In genomic region chr15:65304393-65305143, GRCh38 we compare ENCODE assay signal across 1 cellular context.
TF ChIP-seq lines count a peak whose summit lies in the region.

RNU5B-1 (plus strand) TSS chr15:65304677.

TF ChIP-seq in HepG2, 621 proteins besides CTCF, POLR2A, EP300 and RAD21 (continued from another document and continues in another):
- peak; percentile 92; the same call in 1 of the 2 replicates for TF ChIP-seq ZNF816 (CRISPR knock-in tag; IDR thresholded peaks at IDR 0.05; ENCODE audit: borderline replicate concordance)
- TF ChIP-seq DR1 (CRISPR knock-in tag; IDR thresholded peaks at IDR 0.05), result no peak
- TF ChIP-seq KDM5A (IDR thresholded peaks at IDR 0.05; ENCODE audit: borderline replicate concordance, low read length), result 0 out of 2 replicates have a peak, but pooled peaks have one; percentile 3
- TF ChIP-seq, protein P1, sequence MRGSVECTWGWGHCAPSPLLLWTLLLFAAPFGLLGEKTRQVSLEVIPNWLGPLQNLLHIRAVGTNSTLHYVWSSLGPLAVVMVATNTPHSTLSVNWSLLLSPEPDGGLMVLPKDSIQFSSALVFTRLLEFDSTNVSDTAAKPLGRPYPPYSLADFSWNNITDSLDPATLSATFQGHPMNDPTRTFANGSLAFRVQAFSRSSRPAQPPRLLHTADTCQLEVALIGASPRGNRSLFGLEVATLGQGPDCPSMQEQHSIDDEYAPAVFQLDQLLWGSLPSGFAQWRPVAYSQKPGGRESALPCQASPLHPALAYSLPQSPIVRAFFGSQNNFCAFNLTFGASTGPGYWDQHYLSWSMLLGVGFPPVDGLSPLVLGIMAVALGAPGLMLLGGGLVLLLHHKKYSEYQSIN (CRISPR knock-in tag; IDR thresholded peaks at IDR 0.05; ENCODE audit: borderline replicate concordance), result 0 out of 2 replicates have a peak, but pooled peaks have one; percentile 65
- TF ChIP-seq ZFP41 (CRISPR knock-in tag; IDR thresholded peaks at IDR 0.05; ENCODE audit: borderline replicate concordance), result no peak
- TF ChIP-seq, protein P2, sequence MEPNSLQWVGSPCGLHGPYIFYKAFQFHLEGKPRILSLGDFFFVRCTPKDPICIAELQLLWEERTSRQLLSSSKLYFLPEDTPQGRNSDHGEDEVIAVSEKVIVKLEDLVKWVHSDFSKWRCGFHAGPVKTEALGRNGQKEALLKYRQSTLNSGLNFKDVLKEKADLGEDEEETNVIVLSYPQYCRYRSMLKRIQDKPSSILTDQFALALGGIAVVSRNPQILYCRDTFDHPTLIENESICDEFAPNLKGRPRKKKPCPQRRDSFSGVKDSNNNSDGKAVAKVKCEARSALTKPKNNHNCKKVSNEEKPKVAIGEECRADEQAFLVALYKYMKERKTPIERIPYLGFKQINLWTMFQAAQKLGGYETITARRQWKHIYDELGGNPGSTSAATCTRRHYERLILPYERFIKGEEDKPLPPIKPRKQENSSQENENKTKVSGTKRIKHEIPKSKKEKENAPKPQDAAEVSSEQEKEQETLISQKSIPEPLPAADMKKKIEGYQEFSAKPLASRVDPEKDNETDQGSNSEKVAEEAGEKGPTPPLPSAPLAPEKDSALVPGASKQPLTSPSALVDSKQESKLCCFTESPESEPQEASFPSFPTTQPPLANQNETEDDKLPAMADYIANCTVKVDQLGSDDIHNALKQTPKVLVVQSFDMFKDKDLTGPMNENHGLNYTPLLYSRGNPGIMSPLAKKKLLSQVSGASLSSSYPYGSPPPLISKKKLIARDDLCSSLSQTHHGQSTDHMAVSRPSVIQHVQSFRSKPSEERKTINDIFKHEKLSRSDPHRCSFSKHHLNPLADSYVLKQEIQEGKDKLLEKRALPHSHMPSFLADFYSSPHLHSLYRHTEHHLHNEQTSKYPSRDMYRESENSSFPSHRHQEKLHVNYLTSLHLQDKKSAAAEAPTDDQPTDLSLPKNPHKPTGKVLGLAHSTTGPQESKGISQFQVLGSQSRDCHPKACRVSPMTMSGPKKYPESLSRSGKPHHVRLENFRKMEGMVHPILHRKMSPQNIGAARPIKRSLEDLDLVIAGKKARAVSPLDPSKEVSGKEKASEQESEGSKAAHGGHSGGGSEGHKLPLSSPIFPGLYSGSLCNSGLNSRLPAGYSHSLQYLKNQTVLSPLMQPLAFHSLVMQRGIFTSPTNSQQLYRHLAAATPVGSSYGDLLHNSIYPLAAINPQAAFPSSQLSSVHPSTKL (CRISPR knock-in tag; IDR thresholded peaks at IDR 0.05), result peak; percentile 79; the same call in 1 of the 2 replicates
- TF ChIP-seq ZNF562 (CRISPR knock-in tag; IDR thresholded peaks at IDR 0.05; ENCODE audit: borderline replicate concordance), result 0 out of 2 replicates have a peak, but pooled peaks have one; percentile 75
- TF ChIP-seq JARID2 (CRISPR knock-in tag; IDR thresholded peaks at IDR 0.05; ENCODE audit: insufficient replicate concordance), result no peak
- TF ChIP-seq RCOR2 (CRISPR knock-in tag; IDR thresholded peaks at IDR 0.05), result peak; percentile 66; the same call in 1 of the 2 replicates
- TF ChIP-seq ZNF841 (CRISPR knock-in tag; IDR thresholded peaks at IDR 0.05; ENCODE audit: borderline replicate concordance), result peak; percentile 79; the same call in 1 of the 2 replicates
- TF ChIP-seq, protein P3, sequence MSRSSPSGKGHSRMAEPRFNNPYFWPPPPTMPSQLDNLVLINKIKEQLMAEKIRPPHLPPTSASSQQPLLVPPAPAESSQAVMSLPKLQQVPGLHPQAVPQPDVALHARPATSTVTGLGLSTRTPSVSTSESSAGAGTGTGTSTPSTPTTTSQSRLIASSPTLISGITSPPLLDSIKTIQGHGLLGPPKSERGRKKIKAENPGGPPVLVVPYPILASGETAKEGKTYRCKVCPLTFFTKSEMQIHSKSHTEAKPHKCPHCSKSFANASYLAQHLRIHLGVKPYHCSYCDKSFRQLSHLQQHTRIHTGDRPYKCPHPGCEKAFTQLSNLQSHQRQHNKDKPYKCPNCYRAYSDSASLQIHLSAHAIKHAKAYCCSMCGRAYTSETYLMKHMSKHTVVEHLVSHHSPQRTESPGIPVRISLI (CRISPR knock-in tag; IDR thresholded peaks at IDR 0.05; ENCODE audit: borderline replicate concordance), result peak; percentile 43; the same call in 1 of the 2 replicates
- peak; percentile 75; the same call in 1 of the 2 replicates for TF ChIP-seq ATF1 (CRISPR knock-in tag; IDR thresholded peaks at IDR 0.05)
- TF ChIP-seq, protein P4, sequence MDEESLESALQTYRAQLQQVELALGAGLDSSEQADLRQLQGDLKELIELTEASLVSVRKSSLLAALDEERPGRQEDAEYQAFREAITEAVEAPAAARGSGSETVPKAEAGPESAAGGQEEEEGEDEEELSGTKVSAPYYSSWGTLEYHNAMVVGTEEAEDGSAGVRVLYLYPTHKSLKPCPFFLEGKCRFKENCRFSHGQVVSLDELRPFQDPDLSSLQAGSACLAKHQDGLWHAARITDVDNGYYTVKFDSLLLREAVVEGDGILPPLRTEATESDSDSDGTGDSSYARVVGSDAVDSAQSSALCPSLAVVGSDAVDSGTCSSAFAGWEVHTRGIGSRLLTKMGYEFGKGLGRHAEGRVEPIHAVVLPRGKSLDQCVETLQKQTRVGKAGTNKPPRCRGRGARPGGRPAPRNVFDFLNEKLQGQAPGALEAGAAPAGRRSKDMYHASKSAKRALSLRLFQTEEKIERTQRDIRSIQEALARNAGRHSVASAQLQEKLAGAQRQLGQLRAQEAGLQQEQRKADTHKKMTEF (CRISPR knock-in tag; IDR thresholded peaks at IDR 0.05), result peak; percentile 95
- no peak for TF ChIP-seq ATRX (CRISPR knock-in tag; IDR thresholded peaks at IDR 0.05; ENCODE audit: borderline replicate concordance)
- TF ChIP-seq, protein P5, sequence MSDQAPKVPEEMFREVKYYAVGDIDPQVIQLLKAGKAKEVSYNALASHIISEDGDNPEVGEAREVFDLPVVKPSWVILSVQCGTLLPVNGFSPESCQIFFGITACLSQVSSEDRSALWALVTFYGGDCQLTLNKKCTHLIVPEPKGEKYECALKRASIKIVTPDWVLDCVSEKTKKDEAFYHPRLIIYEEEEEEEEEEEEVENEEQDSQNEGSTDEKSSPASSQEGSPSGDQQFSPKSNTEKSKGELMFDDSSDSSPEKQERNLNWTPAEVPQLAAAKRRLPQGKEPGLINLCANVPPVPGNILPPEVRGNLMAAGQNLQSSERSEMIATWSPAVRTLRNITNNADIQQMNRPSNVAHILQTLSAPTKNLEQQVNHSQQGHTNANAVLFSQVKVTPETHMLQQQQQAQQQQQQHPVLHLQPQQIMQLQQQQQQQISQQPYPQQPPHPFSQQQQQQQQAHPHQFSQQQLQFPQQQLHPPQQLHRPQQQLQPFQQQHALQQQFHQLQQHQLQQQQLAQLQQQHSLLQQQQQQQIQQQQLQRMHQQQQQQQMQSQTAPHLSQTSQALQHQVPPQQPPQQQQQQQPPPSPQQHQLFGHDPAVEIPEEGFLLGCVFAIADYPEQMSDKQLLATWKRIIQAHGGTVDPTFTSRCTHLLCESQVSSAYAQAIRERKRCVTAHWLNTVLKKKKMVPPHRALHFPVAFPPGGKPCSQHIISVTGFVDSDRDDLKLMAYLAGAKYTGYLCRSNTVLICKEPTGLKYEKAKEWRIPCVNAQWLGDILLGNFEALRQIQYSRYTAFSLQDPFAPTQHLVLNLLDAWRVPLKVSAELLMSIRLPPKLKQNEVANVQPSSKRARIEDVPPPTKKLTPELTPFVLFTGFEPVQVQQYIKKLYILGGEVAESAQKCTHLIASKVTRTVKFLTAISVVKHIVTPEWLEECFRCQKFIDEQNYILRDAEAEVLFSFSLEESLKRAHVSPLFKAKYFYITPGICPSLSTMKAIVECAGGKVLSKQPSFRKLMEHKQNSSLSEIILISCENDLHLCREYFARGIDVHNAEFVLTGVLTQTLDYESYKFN (CRISPR knock-in tag; conservative IDR thresholded peaks at IDR 0.05), result peak; percentile 63; the same call in 1 of the 2 replicates
- TF ChIP-seq ZNF557 (CRISPR knock-in tag; IDR thresholded peaks at IDR 0.05), result peak; percentile 12; the same call in 1 of the 2 replicates
- TF ChIP-seq ZNF564 (CRISPR knock-in tag; IDR thresholded peaks at IDR 0.05), result no peak
- TF ChIP-seq ZNF256 (CRISPR knock-in tag; conservative IDR thresholded peaks at IDR 0.05), result peak; percentile 31; the same call in 1 of the 2 replicates
- TF ChIP-seq, protein P6, sequence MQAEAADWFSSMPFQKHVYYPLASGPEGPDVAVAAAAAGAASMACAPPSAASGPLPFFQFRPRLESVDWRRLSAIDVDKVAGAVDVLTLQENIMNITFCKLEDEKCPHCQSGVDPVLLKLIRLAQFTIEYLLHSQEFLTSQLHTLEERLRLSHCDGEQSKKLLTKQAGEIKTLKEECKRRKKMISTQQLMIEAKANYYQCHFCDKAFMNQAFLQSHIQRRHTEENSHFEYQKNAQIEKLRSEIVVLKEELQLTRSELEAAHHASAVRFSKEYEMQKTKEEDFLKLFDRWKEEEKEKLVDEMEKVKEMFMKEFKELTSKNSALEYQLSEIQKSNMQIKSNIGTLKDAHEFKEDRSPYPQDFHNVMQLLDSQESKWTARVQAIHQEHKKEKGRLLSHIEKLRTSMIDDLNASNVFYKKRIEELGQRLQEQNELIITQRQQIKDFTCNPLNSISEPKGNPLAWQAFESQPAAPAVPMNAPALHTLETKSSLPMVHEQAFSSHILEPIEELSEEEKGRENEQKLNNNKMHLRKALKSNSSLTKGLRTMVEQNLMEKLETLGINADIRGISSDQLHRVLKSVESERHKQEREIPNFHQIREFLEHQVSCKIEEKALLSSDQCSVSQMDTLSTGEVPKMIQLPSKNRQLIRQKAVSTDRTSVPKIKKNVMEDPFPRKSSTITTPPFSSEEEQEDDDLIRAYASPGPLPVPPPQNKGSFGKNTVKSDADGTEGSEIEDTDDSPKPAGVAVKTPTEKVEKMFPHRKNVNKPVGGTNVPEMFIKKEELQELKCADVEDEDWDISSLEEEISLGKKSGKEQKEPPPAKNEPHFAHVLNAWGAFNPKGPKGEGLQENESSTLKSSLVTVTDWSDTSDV (CRISPR knock-in tag; IDR thresholded peaks at IDR 0.05), result no peak
- peak; percentile 81 for TF ChIP-seq DNMT3B (CRISPR knock-in tag; conservative IDR thresholded peaks at IDR 0.05)
- peak; percentile 65; the same call in 1 of the 2 replicates for TF ChIP-seq MEF2D (CRISPR knock-in tag; IDR thresholded peaks at IDR 0.05)
- 0 out of 2 replicates have a peak, but pooled peaks have one; percentile 37 for TF ChIP-seq NONO (IDR thresholded peaks at IDR 0.05)
- peak; percentile 85 for TF ChIP-seq NONO (CRISPR knock-in tag; conservative IDR thresholded peaks at IDR 0.05)
- peak; percentile 87 for TF ChIP-seq KAT8 (CRISPR knock-in tag; IDR thresholded peaks at IDR 0.05)
- TF ChIP-seq, protein P7, sequence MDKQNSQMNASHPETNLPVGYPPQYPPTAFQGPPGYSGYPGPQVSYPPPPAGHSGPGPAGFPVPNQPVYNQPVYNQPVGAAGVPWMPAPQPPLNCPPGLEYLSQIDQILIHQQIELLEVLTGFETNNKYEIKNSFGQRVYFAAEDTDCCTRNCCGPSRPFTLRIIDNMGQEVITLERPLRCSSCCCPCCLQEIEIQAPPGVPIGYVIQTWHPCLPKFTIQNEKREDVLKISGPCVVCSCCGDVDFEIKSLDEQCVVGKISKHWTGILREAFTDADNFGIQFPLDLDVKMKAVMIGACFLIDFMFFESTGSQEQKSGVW (CRISPR knock-in tag; IDR thresholded peaks at IDR 0.05; ENCODE audit: borderline replicate concordance), result no peak
- TF ChIP-seq SOX6 (IDR thresholded peaks at IDR 0.05), result no peak
- peak; percentile 58 for TF ChIP-seq SOX6 (CRISPR knock-in tag; IDR thresholded peaks at IDR 0.05)
- TF ChIP-seq POLR2AphosphoS2 (IDR thresholded peaks at IDR 0.05; ENCODE audit: low read depth, low read length), result peak; percentile 99
- no peak; the same call in 1 of the 2 replicates for TF ChIP-seq ARID4A (CRISPR knock-in tag; IDR thresholded peaks at IDR 0.05; ENCODE audit: borderline replicate concordance)
- TF ChIP-seq, protein P8, sequence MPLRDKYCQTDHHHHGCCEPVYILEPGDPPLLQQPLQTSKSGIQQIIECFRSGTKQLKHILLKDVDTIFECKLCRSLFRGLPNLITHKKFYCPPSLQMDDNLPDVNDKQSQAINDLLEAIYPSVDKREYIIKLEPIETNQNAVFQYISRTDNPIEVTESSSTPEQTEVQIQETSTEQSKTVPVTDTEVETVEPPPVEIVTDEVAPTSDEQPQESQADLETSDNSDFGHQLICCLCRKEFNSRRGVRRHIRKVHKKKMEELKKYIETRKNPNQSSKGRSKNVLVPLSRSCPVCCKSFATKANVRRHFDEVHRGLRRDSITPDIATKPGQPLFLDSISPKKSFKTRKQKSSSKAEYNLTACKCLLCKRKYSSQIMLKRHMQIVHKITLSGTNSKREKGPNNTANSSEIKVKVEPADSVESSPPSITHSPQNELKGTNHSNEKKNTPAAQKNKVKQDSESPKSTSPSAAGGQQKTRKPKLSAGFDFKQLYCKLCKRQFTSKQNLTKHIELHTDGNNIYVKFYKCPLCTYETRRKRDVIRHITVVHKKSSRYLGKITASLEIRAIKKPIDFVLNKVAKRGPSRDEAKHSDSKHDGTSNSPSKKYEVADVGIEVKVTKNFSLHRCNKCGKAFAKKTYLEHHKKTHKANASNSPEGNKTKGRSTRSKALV (CRISPR knock-in tag; IDR thresholded peaks at IDR 0.05), result peak; percentile 79; the same call in 1 of the 2 replicates
- TF ChIP-seq MYC (CRISPR knock-in tag; IDR thresholded peaks at IDR 0.05; ENCODE audit: borderline replicate concordance), result peak; percentile 42; the same call in 1 of the 2 replicates
